In genomic region chr19:10420444-10421239, GRCh38 we compare ENCODE assay signal across 1 cellular context.
TF ChIP-seq lines count a peak whose summit lies in the region.

Gene PDE4A, plus strand, starts transcription at chr19:10420538. Its CDS starts 227 bp downstream, at chr19:10420765.

TF ChIP-seq in K562, 482 proteins besides CTCF, POLR2A, EP300 and RAD21 (continued from another document):
- no peak for TF ChIP-seq E4F1 (CRISPR knock-in tag; IDR thresholded peaks at IDR 0.05; ENCODE audit: borderline replicate concordance)
- TF ChIP-seq ID3 (CRISPR knock-in tag; IDR thresholded peaks at IDR 0.05) = no peak
- no peak for TF ChIP-seq ID3 (tag; IDR thresholded peaks at IDR 0.05)
- no peak for TF ChIP-seq BCOR (IDR thresholded peaks at IDR 0.05)
